In the genomic region with DNA sequence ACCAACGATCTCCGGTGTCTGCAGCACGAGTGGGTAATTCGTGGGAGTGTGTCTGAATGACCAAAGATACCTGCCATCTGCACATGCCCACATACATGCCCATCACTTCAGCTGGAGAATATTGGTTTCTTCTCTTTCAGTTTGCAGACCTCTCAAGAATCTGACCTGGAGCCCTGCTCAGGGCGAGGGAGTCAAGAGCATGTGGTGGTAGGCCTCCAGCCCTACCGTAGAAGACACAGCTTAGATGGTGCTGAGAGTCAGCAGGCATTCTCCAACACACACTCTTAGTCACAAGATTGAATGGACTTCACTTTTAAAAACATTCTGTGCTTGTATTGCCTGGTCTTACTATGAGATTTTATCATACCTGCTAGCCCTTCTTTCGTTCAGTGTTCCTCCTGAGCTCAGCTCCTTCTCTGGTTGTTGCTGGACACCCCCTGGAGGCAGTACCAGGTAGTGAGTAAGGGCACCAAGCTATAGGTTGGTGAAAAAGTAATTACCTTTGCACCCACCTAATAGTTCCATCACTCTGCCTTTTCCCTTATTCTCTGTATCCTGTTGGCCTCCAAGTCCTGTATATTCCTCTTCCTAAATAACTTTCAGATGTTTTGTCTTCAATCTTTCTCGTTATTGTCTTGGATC, we compare ENCODE assay signal across 8 cellular contexts.
A peak's percentile ranks its signal among the peaks of the same experiment; 100 is the strongest.
DNase-seq lines count a peak whose midpoint lies in the region; ATAC-seq, FAIRE-seq and TF ChIP-seq lines count a peak whose summit lies in the region.

No MANE protein-coding gene starts in this region.

- no peak overlapping the region for H3K4me3 ChIP-seq in GM06990 (replicated peaks; ENCODE audit: low read depth, low read length)
- H3K4me3 ChIP-seq in bronchial epithelial cell (ENCODE audit: low read depth, low read length): no peak overlapping the region
- H3K4me3 ChIP-seq in neural progenitor cell: no peak overlapping the region

- peaks cover 3% of the 10 kb centered on the region for H3K4me1 Mint-ChIP-seq in neural progenitor cell

- no peak overlapping the region for H3K4me2 ChIP-seq in neural progenitor cell

- TF ChIP-seq CTCF in GM06990 (IDR thresholded peaks at IDR 0.05; ENCODE audit: insufficient read depth, low read length, poor library complexity, severe bottlenecking) (peak; percentile 47), bronchial epithelial cell (IDR thresholded peaks at IDR 0.05; ENCODE audit: insufficient read depth, low read length, severe bottlenecking) (peak; percentile 35), neural progenitor cell (IDR thresholded peaks at IDR 0.05) (peak; percentile 62)

- no peak overlapping the region for H3K4me3 Mint-ChIP-seq in neural progenitor cell

- ATAC-seq in GM21576 (IDR thresholded peaks at IDR 0.05; ENCODE audit: unreplicated experiment) (no peak), GM19035 (IDR thresholded peaks at IDR 0.05; ENCODE audit: unreplicated experiment) (no peak)

- H3K79me2 ChIP-seq in neural progenitor cell (ENCODE audit: low read depth): no peaks in the 10 kb centered on the region

- no peaks in the 10 kb centered on the region for H3K4me1 ChIP-seq in neural progenitor cell

- H3K27me3 ChIP-seq in GM06990 (replicated peaks; ENCODE audit: control insufficient read depth, insufficient read depth, low read length) (no peaks in the 10 kb centered on the region; the same call in none of the 2 replicates), bronchial epithelial cell (ENCODE audit: control insufficient read depth, insufficient read depth, low read length) (no peaks in the 10 kb centered on the region), neural progenitor cell (no peaks in the 10 kb centered on the region)

- no peaks in the 10 kb centered on the region for H3K36me3 ChIP-seq in GM06990 (ENCODE audit: control insufficient read depth, insufficient read depth, low read length)
- no peaks in the 10 kb centered on the region for H3K36me3 ChIP-seq in bronchial epithelial cell (ENCODE audit: control insufficient read depth, insufficient read depth, low read length)
- H3K36me3 ChIP-seq in neural progenitor cell: no peaks in the 10 kb centered on the region

- H3K27ac ChIP-seq in neural progenitor cell: no peak overlapping the region

- no peaks in the 10 kb centered on the region for H3K36me3 Mint-ChIP-seq in neural progenitor cell

- no peak overlapping the region for H2AFZ ChIP-seq in neural progenitor cell (replicated peaks)

- no peaks in the 10 kb centered on the region for H4K20me1 ChIP-seq in neural progenitor cell (ENCODE audit: low read depth)

- no peaks in the 10 kb centered on the region for H3K9me3 ChIP-seq in neural progenitor cell (ENCODE audit: low read depth)

- no peak overlapping the region for H3K9ac ChIP-seq in neural progenitor cell

- H3K27me3 Mint-ChIP-seq in neural progenitor cell (ENCODE audit: insufficient read depth, low read depth): no peaks in the 10 kb centered on the region

- H3K27ac Mint-ChIP-seq in neural progenitor cell: no peak overlapping the region

- DNase-seq in GM06990 (ENCODE audit: extremely low read depth, insufficient read length): no peak
- peak; percentile 10 for DNase-seq in HuH-7.5 (ENCODE audit: low spot score)
- DNase-seq in bronchial epithelial cell (ENCODE audit: low read depth): peak; percentile 17
- DNase-seq in neural progenitor cell (ENCODE audit: low spot score): peak; percentile 47
- DNase-seq in COR-L47 (lab: John Stamatoyannopoulos, UW): no peak
- DNase-seq in globus pallidus (ENCODE audit: low spot score): no peak

- FAIRE-seq in bronchial epithelial cell (lab: Jason Lieb, UNC): no peak

- no peaks in the 10 kb centered on the region for H3K9me3 Mint-ChIP-seq in neural progenitor cell

- H3F3A ChIP-seq in neural progenitor cell (ENCODE audit: low read depth): no peaks in the 10 kb centered on the region

Comparison
In these comparisons a context has a peak if more than half of its experiments do, and no peak if none do; other contexts are left out.
1. DNase-seq: peak in HuH-7.5 (single experiment), bronchial epithelial cell (single experiment) and neural progenitor cell (single experiment); none in GM06990 (single experiment), COR-L47 (single experiment) and globus pallidus (single experiment).
2. Peak in every context shown above with its lines, with median percentiles within 50 percentile points of each other: CTCF ChIP-seq.